In genomic region chr7:107931740-107932515, GRCh38 we compare ENCODE assay signal across 1 cellular context.
TF ChIP-seq lines count a peak whose summit lies in the region.

No MANE protein-coding gene starts in this region.

TF ChIP-seq in GM12878, 131 proteins besides CTCF, POLR2A, EP300 and RAD21:
- TF ChIP-seq NFYA (IDR thresholded peaks at IDR 0.05; ENCODE audit: borderline replicate concordance, low read depth, low read length) (no peak), ZNF384 (IDR thresholded peaks at IDR 0.05; ENCODE audit: borderline replicate concordance, low read depth, low read length) (no peak), NFIC (IDR thresholded peaks at IDR 0.05; ENCODE audit: low read depth, low read length) (no peak), POU2F2 (IDR thresholded peaks at IDR 0.05; ENCODE audit: borderline replicate concordance, low read depth, low read length) (no peak), FOXK2 (IDR thresholded peaks at IDR 0.05) (no peak), TAF1 (IDR thresholded peaks at IDR 0.05; ENCODE audit: borderline replicate concordance, low read depth, low read length) (no peak), ESRRA (IDR thresholded peaks at IDR 0.05; ENCODE audit: low read length) (no peak), EZH2 (IDR thresholded peaks at IDR 0.05; ENCODE audit: borderline replicate concordance, control insufficient read depth, low read depth, low read length) (no peak)
TF ChIP-seq in GM12878: peak in this region for 0.
